In genomic region chr3:38805765-38806386, GRCh38 we compare ENCODE assay signal across 8 cellular contexts. TPM values are rescaled to one million over a fixed set of nuclear protein-coding genes. Genes with fewer than 3 reads are reported as not detected.
DNase-seq lines count a peak whose midpoint lies in the region; TF ChIP-seq lines count a peak whose summit lies in the region.

No MANE protein-coding gene starts in this region.

- CTCF ChIA-PET in RWPE1 (lab: Yijun Ruan, JAX), result no interaction called here

- DNase-seq in AG08396 (ENCODE audit: low spot score) (peak; percentile 74), H4 (ENCODE audit: low spot score) (peak; percentile 29), RWPE1 (ENCODE audit: low spot score) (peak; percentile 66), epithelial cell of prostate (ENCODE audit: low read depth, low spot score) (peak; percentile 43), pons (ENCODE audit: low spot score) (peak; percentile 11), NCI-H2081 treated with DMSO at 0.1 percent for 48 hours (lab: John Stamatoyannopoulos, UW) (no peak), DMS153 (lab: John Stamatoyannopoulos, UW) (no peak), NCI-H345 treated with DMSO at 0.1 percent for 48 hours (lab: John Stamatoyannopoulos, UW; ENCODE audit: unreplicated experiment) (no peak)

- TF ChIP-seq CTCF in RWPE1 (conservative IDR thresholded peaks at IDR 0.05; ENCODE audit: low read depth), result no peak

- POLR2A ChIA-PET in RWPE1 (lab: Yijun Ruan, JAX; ENCODE audit: low non-redundant PET), result no interaction called here

- H3K27ac ChIP-seq in RWPE1, result no peak overlapping the region
- H3K27ac ChIP-seq in epithelial cell of prostate, result no peak overlapping the region

RNA-seq across cellular contexts. Expression of gene SCN10A, which starts 10.1 kb away (rescaled TPM):
- not detected in 2 replicates for total RNA-seq in H4 (2014; rRNA removed; shearing (Covaris generic))

Comparison
In these comparisons a context has a peak if more than half of its experiments do, and no peak if none do; other contexts are left out.
1. DNase-seq: peak in AG08396 (single experiment), H4 (single experiment), RWPE1 (single experiment), epithelial cell of prostate (single experiment) and pons (single experiment); none in NCI-H2081 treated with DMSO at 0.1 percent for 48 hours (single experiment), DMS153 (single experiment) and NCI-H345 treated with DMSO at 0.1 percent for 48 hours (single experiment).